ENCODE assay signal across 9 cellular contexts in genomic region chr6:41027799-41028617, GRCh38. TPM values are rescaled to one million over a fixed set of nuclear protein-coding genes. Genes with fewer than 3 reads are reported as not detected.
DNase-seq lines count a peak whose midpoint lies in the region; ATAC-seq, FAIRE-seq and TF ChIP-seq lines count a peak whose summit lies in the region.
"Had no signal": no experiment of that assay in that cellular context is flagged by ENCODE, and none has a peak within 500 bp of the region (broad histone marks: within the 10 kb centered on the region; RNA-seq: fewer than 3 reads in every experiment).

No MANE protein-coding gene starts in this region.

- DNase-seq in AG09309 (ENCODE audit: low read depth) = no peak
- peak; percentile 59 for DNase-seq in NCI-H748 treated with DMSO at 0.1 percent for 48 hours (lab: John Stamatoyannopoulos, UW)
- DNase-seq in activated CD8-positive, alpha-beta T cell treated with anti-CD3 and anti-CD28 coated beads, Interleukin-2, amount 10 ng/mL, durations not matched to agents 7 days and 5 days = peak; percentile 82
- peak; percentile 60 to 97 for DNase-seq in H1 (ENCODE audit: low read depth in 1 of 2, low spot score in 2 of 2)
- peak; percentile 46 for DNase-seq in stimulated activated CD8-positive, alpha-beta memory T cell treated with anti-CD3 and anti-CD28 coated beads, Interleukin-12 subunit alpha, Interleukin-12 subunit beta, amount 100 ng/mL, for 4 hours (ENCODE audit: low read depth)

- H3K79me2 ChIP-seq in H1 (ENCODE audit: control insufficient read depth in 1 of 2, insufficient read depth in 2 of 2, low read length in 2 of 2) = no peaks in the 10 kb centered on the region

- no peak overlapping the region for H2AK5ac ChIP-seq in H1 (ENCODE audit: low read depth, low read length)

- no peak overlapping the region for H3K23ac ChIP-seq in H1 (ENCODE audit: insufficient read length)

- H4K91ac ChIP-seq in H1 (replicated peaks; ENCODE audit: insufficient read length, low read length) = peak overlapping the region; percentile 95

- no peaks in the 10 kb centered on the region for H4K20me1 ChIP-seq in H1 (replicated peaks in 1 of 2; ENCODE audit: control insufficient read depth in 1 of 2, insufficient read depth in 2 of 2, low read length in 2 of 2)

- no peaks in the 10 kb centered on the region for H3K9me3 Mint-ChIP-seq in activated CD8-positive, alpha-beta T cell treated with anti-CD3 and anti-CD28 coated beads, Interleukin-2, amount 10 ng/mL, durations not matched to agents 7 days and 5 days (ENCODE audit: insufficient read depth)

- peak overlapping the region; percentile 97 for H3K18ac ChIP-seq in H1 (ENCODE audit: extremely low read depth, low read length)

- H2BK20ac ChIP-seq in H1 (ENCODE audit: low read length) = peak overlapping the region; percentile 63; the same call in 1 of the 2 replicates

- H4K5ac ChIP-seq in H1 (ENCODE audit: insufficient read length, low read depth, low read length) = peak overlapping the region; percentile 60

- H2BK12ac ChIP-seq in H1 (ENCODE audit: low read depth, low read length) = peak overlapping the region; percentile 60

- peak overlapping the region in 2 of 4 experiments; percentile 45 to 54; a peak in 5 of 7 replicates for H3K9ac ChIP-seq in H1 (replicated peaks in 1 of 4; ENCODE audit: extremely low read depth in 1 of 4, low read depth in 3 of 4, low read length in 3 of 4)

- peak overlapping the region; percentile 77 for H2AFZ ChIP-seq in H1 (ENCODE audit: low read length)

- H3K27ac Mint-ChIP-seq in activated CD8-positive, alpha-beta T cell treated with anti-CD3 and anti-CD28 coated beads, Interleukin-2, amount 10 ng/mL, durations not matched to agents 7 days and 5 days = peak overlapping the region; percentile 82

- peak overlapping the region; percentile 66; the same call in 1 of the 2 replicates for H2BK5ac ChIP-seq in H1 (ENCODE audit: low read depth, low read length)

- H3K14ac ChIP-seq in H1 (ENCODE audit: insufficient read length) = no peak overlapping the region

- H3K27ac ChIP-seq in H1 (ENCODE audit: low read depth, low read length) (no peak overlapping the region; the same call in 1 of the 2 replicates), mesodermal cell (ENCODE audit: low read depth, low read length, severe bottlenecking) (peak overlapping the region; percentile 53)

- H2BK15ac ChIP-seq in H1 (ENCODE audit: low read length) = peak overlapping the region; percentile 84; the same call in 1 of the 2 replicates

- H3K9me3 ChIP-seq in H1 (ENCODE audit: insufficient read depth in 2 of 2, low read depth in 1 of 2, low read length in 1 of 2) (no peaks in the 10 kb centered on the region), mesodermal cell (ENCODE audit: control insufficient read depth, low read length) (no peaks in the 10 kb centered on the region)

- H3K4me3 Mint-ChIP-seq in activated CD8-positive, alpha-beta T cell treated with anti-CD3 and anti-CD28 coated beads, Interleukin-2, amount 10 ng/mL, durations not matched to agents 7 days and 5 days = peak overlapping the region; percentile 81

- peaks cover 21% of the 10 kb centered on the region for H3K4me1 Mint-ChIP-seq in activated CD8-positive, alpha-beta T cell treated with anti-CD3 and anti-CD28 coated beads, Interleukin-2, amount 10 ng/mL, durations not matched to agents 7 days and 5 days (ENCODE audit: low read depth)

- H3K4me3 ChIP-seq in AG09309 (ENCODE audit: control insufficient read depth, low read depth, low read length) (peak overlapping the region; percentile 15), H1 (ENCODE audit: extremely low read depth in 1 of 4, insufficient read depth in 2 of 4, low read depth in 3 of 4, low read length in 4 of 4) (peak overlapping the region; percentile 30 to 68 (median 57)), mesodermal cell (ENCODE audit: extremely low read depth, insufficient read depth, low read length, poor library complexity, severe bottlenecking) (peak overlapping the region; percentile 41)

- CTCF ChIA-PET in activated CD8-positive, alpha-beta T cell treated with anti-CD3 and anti-CD28 coated beads, Interleukin-2, amount 10 ng/mL, durations not matched to agents 7 days and 5 days (lab: Charles Lee) = interaction anchor here (0.6 to 10.3 kb wide), 38 partner anchors 10 to 1162 kb away, joined by 3 to 130 read pairs (median 4); partner anchors contain the start of genes APOBEC2, NFYA, OARD1 and TSPO2
- CTCF ChIA-PET in H1 (lab: Charles Lee; ENCODE audit: partially characterized antibody) = interaction anchor here (0.5 to 11.8 kb wide), 57 partner anchors 9 to 1104 kb away, joined by 3 to 199 read pairs (median 5); partner anchors contain the start of genes APOBEC2, TSPO2 and UNC5CL

- no peaks in the 10 kb centered on the region; a peak in 1 of 7 replicates for H3K27me3 ChIP-seq in H1 (replicated peaks in 1 of 4; ENCODE audit: control insufficient read depth in 3 of 4, extremely low read depth in 1 of 4, insufficient read depth in 3 of 4, low read length in 3 of 4)

- TF ChIP-seq RAD21 in H1 (IDR thresholded peaks at IDR 0.05 in 1 of 2, conservative IDR thresholded peaks at IDR 0.05 in 1 of 2; ENCODE audit: low read depth in 2 of 2, low read length in 2 of 2) = peak; percentile 92 to 96

- ATAC-seq in GM18868 (IDR thresholded peaks at IDR 0.05; ENCODE audit: unreplicated experiment) (peak; percentile 90), HG03095 (IDR thresholded peaks at IDR 0.05; ENCODE audit: unreplicated experiment) (peak; percentile 82)
- ATAC-seq in activated CD8-positive, alpha-beta T cell treated with anti-CD3 and anti-CD28 coated beads, Interleukin-2, amount 10 ng/mL, durations not matched to agents 7 days and 5 days = peak; percentile 89

- TF ChIP-seq CTCF in AG09309 (IDR thresholded peaks at IDR 0.05; ENCODE audit: control insufficient read depth, insufficient read depth, low read depth, low read length, missing control alignments) (peak; percentile 88), H1 (IDR thresholded peaks at IDR 0.05; ENCODE audit: control extremely low read depth in 1 of 3, insufficient read depth in 1 of 3, low read depth in 1 of 3, low read length in 3 of 3) (peak; percentile 89 to 99 (median 92))

- TF ChIP-seq EP300 in H1 (IDR thresholded peaks at IDR 0.05; ENCODE audit: borderline replicate concordance in 1 of 2, low read depth in 2 of 2, low read length in 2 of 2) = no peak

- H3K56ac ChIP-seq in H1 (replicated peaks; ENCODE audit: insufficient read length, low read depth, low read length) = peak overlapping the region; percentile 77

- TF ChIP-seq POLR2A in H1 (IDR thresholded peaks at IDR 0.05; ENCODE audit: control extremely low read depth in 1 of 2, low read depth in 2 of 2, low read length in 2 of 2) = peak in 1 of 2 experiments; percentile 36; a peak in 2 of 3 replicates

- no peaks in the 10 kb centered on the region for H3K79me1 ChIP-seq in H1 (ENCODE audit: low read depth, low read length)

- H2BK120ac ChIP-seq in H1 (replicated peaks; ENCODE audit: low read depth, low read length) = no peak overlapping the region

- H3K36me3 Mint-ChIP-seq in activated CD8-positive, alpha-beta T cell treated with anti-CD3 and anti-CD28 coated beads, Interleukin-2, amount 10 ng/mL, durations not matched to agents 7 days and 5 days (ENCODE audit: low read depth) = no peaks in the 10 kb centered on the region

- peak overlapping the region; percentile 29 to 88 for H3K4me2 ChIP-seq in H1 (ENCODE audit: insufficient read depth in 1 of 2, low read depth in 2 of 2, low read length in 2 of 2)

- peaks cover 7% of the 10 kb centered on the region for H3K23me2 ChIP-seq in H1 (ENCODE audit: low read depth, low read length)

- peak overlapping the region; percentile 36 for H3K4ac ChIP-seq in H1 (replicated peaks; ENCODE audit: insufficient read length, low read depth, low read length)

- POLR2A ChIA-PET in activated CD8-positive, alpha-beta T cell treated with anti-CD3 and anti-CD28 coated beads, Interleukin-2, amount 10 ng/mL, durations not matched to agents 7 days and 5 days (lab: Charles Lee) = interaction anchor here (0.7 to 2.6 kb wide), 12 partner anchors 9 to 1818 kb away, joined by 3 to 11 read pairs (median 4); partner anchors contain the start of genes NFYA and UNC5CL
- POLR2A ChIA-PET in H1 (lab: Charles Lee; ENCODE audit: partially characterized antibody) = interaction anchor here (0.6 to 2.0 kb wide), 23 partner anchors 9 to 1646 kb away, joined by 3 to 9 read pairs (median 4); partner anchors contain the start of genes NFYA, OARD1 and UNC5CL

- H3K27me3 Mint-ChIP-seq in activated CD8-positive, alpha-beta T cell treated with anti-CD3 and anti-CD28 coated beads, Interleukin-2, amount 10 ng/mL, durations not matched to agents 7 days and 5 days (ENCODE audit: low read depth) = no peaks in the 10 kb centered on the region

- no peak for FAIRE-seq in H1 (lab: Jason Lieb, UNC)

- H3K4me1 ChIP-seq in H1 (replicated peaks in 1 of 4; ENCODE audit: control insufficient read depth in 3 of 4, insufficient read depth in 4 of 4, low read length in 3 of 4) = peaks cover 0 to 11% (median 3%) of the 10 kb centered on the region in 4 experiments; a peak in 5 of 7 replicates
- peaks cover 12% of the 10 kb centered on the region for H3K4me1 ChIP-seq in mesodermal cell (ENCODE audit: control insufficient read depth, insufficient read depth, low read length, poor library complexity, severe bottlenecking)

- WGBS in H1 (ENCODE audit: extremely low coverage in 1 of 2, insufficient coverage in 1 of 2, insufficient read length in 1 of 2, insufficient replicate concordance in 2 of 2, low coverage in 1 of 2, low lambda C conversion rate in 2 of 2, missing lambda C conversion rate in 1 of 2), 2 experiments = 7% methylated on average over 49 of the region's 49 CpGs; no CpG with 5 or more reads in 1 of the 2 experiments
- WGBS in mesodermal cell (ENCODE audit: insufficient coverage in 2 of 2), 2 experiments = 5 to 8% methylated on average over 31 to 42 of the region's 49 CpGs

- H3K36me3 ChIP-seq in H1 (ENCODE audit: control insufficient read depth in 2 of 4, insufficient read depth in 4 of 4, low read length in 3 of 4) (no peaks in the 10 kb centered on the region), mesodermal cell (ENCODE audit: control insufficient read depth, insufficient read depth, low read length) (no peaks in the 10 kb centered on the region)

- peak overlapping the region; percentile 85; the same call in 1 of the 2 replicates for H4K8ac ChIP-seq in H1 (ENCODE audit: extremely low read depth, insufficient read depth, low read length)

RNA-seq across cellular contexts. Expression of gene UNC5CL, which starts 11.0 kb away (rescaled TPM):
- total RNA-seq in activated CD8-positive, alpha-beta T cell treated with anti-CD3 and anti-CD28 coated beads, Interleukin-2, amount 10 ng/mL, durations not matched to agents 7 days and 5 days = 1 to 10 TPM; 1.1 TPM
- total RNA-seq in H1 (2021; fragmentation: NEBNext Ultra II Directional; extraction: Animal tissue kit (Norgen Biotek cat#: 25700)) = 1.3 and 1.4 TPM in 2 replicates
- 1.7 and 2.3 TPM in 2 replicates for polyA plus RNA-seq in H1 (2011; rRNA removed)
- polyA plus RNA-seq in H1 (2011; cell fraction: cytosol; rRNA removed) = 2.7 TPM
- 9.9 TPM for polyA plus RNA-seq in H1 (2011; cell fraction: nucleus; rRNA removed)
- polyA plus RNA-seq in H1 (2012, experiment 1 of 2) = 1.8 to 2.6 TPM (median 2.4 TPM) in 4 replicates
- polyA plus RNA-seq in H1 (2012, experiment 2 of 2) = 0.72 TPM
- 1.0 TPM for polyA plus RNA-seq in H1 (2013, experiment 1 of 2)
- 0.72 TPM for polyA plus RNA-seq in H1 (2013, experiment 2 of 2)
- 0.34 and 1.1 TPM in 2 replicates for polyA minus RNA-seq in H1 (2011; rRNA and poly(A)+ RNA removed)
- 0.95 TPM for polyA minus RNA-seq in H1 (2011; cell fraction: cytosol; rRNA and poly(A)+ RNA removed)
- 3.7 TPM for polyA minus RNA-seq in H1 (2011; cell fraction: nucleus; rRNA and poly(A)+ RNA removed)
- 1.6 TPM for polyA plus RNA-seq in mesodermal cell (2013, experiment 1 of 2)
- 2.0 TPM for polyA plus RNA-seq in mesodermal cell (2013, experiment 2 of 2)

RNA-seq across cellular contexts. Expression of gene TSPO2, which starts 14.3 kb away (rescaled TPM):
- not detected for total RNA-seq in activated CD8-positive, alpha-beta T cell treated with anti-CD3 and anti-CD28 coated beads, Interleukin-2, amount 10 ng/mL, durations not matched to agents 7 days and 5 days
- total RNA-seq in H1 (2021; fragmentation: NEBNext Ultra II Directional; extraction: Animal tissue kit (Norgen Biotek cat#: 25700)) = not detected in 2 replicates
- polyA plus RNA-seq in H1 (2011; rRNA removed) = not detected in 2 replicates
- polyA plus RNA-seq in H1 (2011; cell fraction: cytosol; rRNA removed) = not detected
- not detected for polyA plus RNA-seq in H1 (2011; cell fraction: nucleus; rRNA removed)
- 0.31 TPM in 1 of 4 replicates, not detected in the others for polyA plus RNA-seq in H1 (2012, experiment 1 of 2)
- polyA plus RNA-seq in H1 (2012, experiment 2 of 2) = not detected
- polyA plus RNA-seq in H1 (2013, experiment 1 of 2) = not detected
- polyA plus RNA-seq in H1 (2013, experiment 2 of 2) = not detected
- not detected in 2 replicates for polyA minus RNA-seq in H1 (2011; rRNA and poly(A)+ RNA removed)
- polyA minus RNA-seq in H1 (2011; cell fraction: cytosol; rRNA and poly(A)+ RNA removed) = not detected
- not detected for polyA minus RNA-seq in H1 (2011; cell fraction: nucleus; rRNA and poly(A)+ RNA removed)
- not detected for polyA plus RNA-seq in mesodermal cell (2013, experiment 1 of 2)
- polyA plus RNA-seq in mesodermal cell (2013, experiment 2 of 2) = not detected
- total RNA-seq: T-helper 1 cell treated with Interleukin-12 subunit alpha and Interleukin-12 subunit beta and Interleukin-4 antibody, amounts not matched to agents 30 ng/mL and 1 ng/mL, for 36 hours had no signal

RNA-seq across cellular contexts. Expression of gene APOBEC2, which starts 25.0 kb away (rescaled TPM):
- not detected for total RNA-seq in activated CD8-positive, alpha-beta T cell treated with anti-CD3 and anti-CD28 coated beads, Interleukin-2, amount 10 ng/mL, durations not matched to agents 7 days and 5 days
- total RNA-seq in H1 (2021; fragmentation: NEBNext Ultra II Directional; extraction: Animal tissue kit (Norgen Biotek cat#: 25700)) = not detected in 2 replicates
- polyA plus RNA-seq in H1 (2011; rRNA removed) = not detected in 2 replicates
- not detected for polyA plus RNA-seq in H1 (2011; cell fraction: cytosol; rRNA removed)
- not detected for polyA plus RNA-seq in H1 (2011; cell fraction: nucleus; rRNA removed)
- 0.21 to 0.53 TPM (median 0.42 TPM) in 3 of 4 replicates, not detected in the other for polyA plus RNA-seq in H1 (2012, experiment 1 of 2)
- polyA plus RNA-seq in H1 (2012, experiment 2 of 2) = not detected
- not detected for polyA plus RNA-seq in H1 (2013, experiment 1 of 2)
- not detected for polyA plus RNA-seq in H1 (2013, experiment 2 of 2)
- polyA minus RNA-seq in H1 (2011; rRNA and poly(A)+ RNA removed) = not detected in 2 replicates
- polyA minus RNA-seq in H1 (2011; cell fraction: cytosol; rRNA and poly(A)+ RNA removed) = not detected
- polyA minus RNA-seq in H1 (2011; cell fraction: nucleus; rRNA and poly(A)+ RNA removed) = not detected
- polyA plus RNA-seq in mesodermal cell (2013, experiment 1 of 2) = not detected
- not detected for polyA plus RNA-seq in mesodermal cell (2013, experiment 2 of 2)
- total RNA-seq: T-helper 1 cell treated with Interleukin-12 subunit alpha and Interleukin-12 subunit beta and Interleukin-4 antibody, amounts not matched to agents 30 ng/mL and 1 ng/mL, for 36 hours had no signal

RNA-seq across cellular contexts. Expression of gene OARD1, which starts 44.1 kb away (rescaled TPM):
- total RNA-seq in activated CD8-positive, alpha-beta T cell treated with anti-CD3 and anti-CD28 coated beads, Interleukin-2, amount 10 ng/mL, durations not matched to agents 7 days and 5 days = 10 to 100 TPM; 30.2 to 31.9 TPM
- 35.1 and 35.8 TPM in 2 replicates for total RNA-seq in H1 (2021; fragmentation: NEBNext Ultra II Directional; extraction: Animal tissue kit (Norgen Biotek cat#: 25700))
- polyA plus RNA-seq in H1 (2011; rRNA removed) = 10.0 and 16.8 TPM in 2 replicates
- 23.6 TPM for polyA plus RNA-seq in H1 (2011; cell fraction: cytosol; rRNA removed)
- 17.7 TPM for polyA plus RNA-seq in H1 (2011; cell fraction: nucleus; rRNA removed)
- polyA plus RNA-seq in H1 (2012, experiment 1 of 2) = 39.9 to 57.0 TPM (median 45.3 TPM) in 4 replicates
- 14.5 TPM for polyA plus RNA-seq in H1 (2012, experiment 2 of 2)
- 39.3 TPM for polyA plus RNA-seq in H1 (2013, experiment 1 of 2)
- polyA plus RNA-seq in H1 (2013, experiment 2 of 2) = 38.0 TPM
- polyA minus RNA-seq in H1 (2011; rRNA and poly(A)+ RNA removed) = 12.1 and 14.3 TPM in 2 replicates
- 6.8 TPM for polyA minus RNA-seq in H1 (2011; cell fraction: cytosol; rRNA and poly(A)+ RNA removed)
- polyA minus RNA-seq in H1 (2011; cell fraction: nucleus; rRNA and poly(A)+ RNA removed) = 31.0 TPM
- polyA plus RNA-seq in mesodermal cell (2013, experiment 1 of 2) = 30.2 TPM
- polyA plus RNA-seq in mesodermal cell (2013, experiment 2 of 2) = 34.0 TPM

RNA-seq across cellular contexts. Expression of gene NFYA, which starts 44.8 kb away (rescaled TPM):
- 10 to 100 TPM; 32.3 to 32.5 TPM for total RNA-seq in activated CD8-positive, alpha-beta T cell treated with anti-CD3 and anti-CD28 coated beads, Interleukin-2, amount 10 ng/mL, durations not matched to agents 7 days and 5 days
- total RNA-seq in H1 (2021; fragmentation: NEBNext Ultra II Directional; extraction: Animal tissue kit (Norgen Biotek cat#: 25700)) = 33.7 and 35.5 TPM in 2 replicates
- 19.7 and 19.8 TPM in 2 replicates for polyA plus RNA-seq in H1 (2011; rRNA removed)
- 16.0 TPM for polyA plus RNA-seq in H1 (2011; cell fraction: cytosol; rRNA removed)
- 31.4 TPM for polyA plus RNA-seq in H1 (2011; cell fraction: nucleus; rRNA removed)
- polyA plus RNA-seq in H1 (2012, experiment 1 of 2) = 28.7 to 39.9 TPM (median 32.2 TPM) in 4 replicates
- 2.5 TPM for polyA plus RNA-seq in H1 (2012, experiment 2 of 2)
- 16.5 TPM for polyA plus RNA-seq in H1 (2013, experiment 1 of 2)
- polyA plus RNA-seq in H1 (2013, experiment 2 of 2) = 17.7 TPM
- 82.8 and 113 TPM in 2 replicates for polyA minus RNA-seq in H1 (2011; rRNA and poly(A)+ RNA removed)
- polyA minus RNA-seq in H1 (2011; cell fraction: cytosol; rRNA and poly(A)+ RNA removed) = 29.5 TPM
- polyA minus RNA-seq in H1 (2011; cell fraction: nucleus; rRNA and poly(A)+ RNA removed) = 37.6 TPM
- 44.2 TPM for polyA plus RNA-seq in mesodermal cell (2013, experiment 1 of 2)
- 38.6 TPM for polyA plus RNA-seq in mesodermal cell (2013, experiment 2 of 2)
